21 cellular contexts compared by ENCODE assay signal in genomic region chr3:72974956-72975355, GRCh38.
"Had no signal": no experiment of that assay in that cellular context is flagged by ENCODE, and none has a peak within 500 bp of the region (broad histone marks: within the 10 kb centered on the region; RNA-seq: fewer than 3 reads in every experiment).

No MANE protein-coding gene starts in this region.

- H3K9ac ChIP-seq: parathyroid adenoma had no signal

- H3K4me3 ChIP-seq: sigmoid colon, thoracic aorta, upper lobe of right lung had no signal

- H3K4me1 ChIP-seq: parathyroid adenoma, sigmoid colon, upper lobe of right lung had no signal

- H3K9me3 Mint-ChIP-seq: activated CD4-positive, alpha-beta memory T cell treated with anti-CD3 and anti-CD28 coated beads, Interleukin-2, amount 10 ng/mL, durations not matched to agents 7 days and 5 days; activated naive CD4-positive, alpha-beta T cell treated with anti-CD3 and anti-CD28 coated beads, Interleukin-2, amount 10 ng/mL, durations not matched to agents 7 days and 5 days; central memory CD8-positive, alpha-beta T cell; naive B cell; stimulated activated memory B cell treated with anti-CD40 and anti-IgM and Interleukin-4, amounts not matched to agents 10 μg/mL and 1 μg/mL and 100 μg/mL, for 72 hours; T-cell had no signal

- ATAC-seq: left ventricle myocardium superior; stimulated activated memory B cell treated with anti-CD40 and anti-IgM and Interleukin-4, amounts not matched to agents 10 μg/mL and 1 μg/mL and 100 μg/mL, for 72 hours; T-cell; upper lobe of right lung had no signal

- DNase-seq: activated CD4-positive, alpha-beta memory T cell treated with anti-CD3 and anti-CD28 coated beads, Interleukin-2, amount 10 ng/mL, durations not matched to agents 7 days and 5 days; activated CD4-positive, alpha-beta T cell treated with anti-CD3 and anti-CD28 coated beads for 48 hours; activated CD4-positive, CD25-positive, alpha-beta regulatory T cell; activated effector memory CD4-positive, alpha-beta T cell treated with Interleukin-2 at 50 U/mL for 16 hours; activated naive CD4-positive, alpha-beta T cell treated with anti-CD3 and anti-CD28 coated beads, Interleukin-2, amount 10 ng/mL, durations not matched to agents 7 days and 5 days; activated T-cell treated with anti-CD3 and anti-CD28 coated beads, Interleukin-2, amount 50 U/mL, for 48 hours; aorta; brain microvascular endothelial cell; cortex of kidney; effector CD4-positive, alpha-beta T cell; left ventricle myocardium superior; naive B cell; sigmoid colon; stimulated activated CD4-positive, alpha-beta T cell treated with anti-CD3 and anti-CD28 coated beads, Interleukin-4, amount 100 ng/mL, for 24 hours; T-cell; T-helper 9 cell; upper lobe of right lung had no signal

- H3K4me3 Mint-ChIP-seq: activated CD4-positive, alpha-beta memory T cell treated with anti-CD3 and anti-CD28 coated beads, Interleukin-2, amount 10 ng/mL, durations not matched to agents 7 days and 5 days; activated naive CD4-positive, alpha-beta T cell treated with anti-CD3 and anti-CD28 coated beads, Interleukin-2, amount 10 ng/mL, durations not matched to agents 7 days and 5 days; central memory CD8-positive, alpha-beta T cell; naive B cell; stimulated activated memory B cell treated with anti-CD40 and anti-IgM and Interleukin-4, amounts not matched to agents 10 μg/mL and 1 μg/mL and 100 μg/mL, for 72 hours; T-cell had no signal

- H3K9me3 ChIP-seq: sigmoid colon, thoracic aorta, upper lobe of right lung had no signal

- H3K27ac Mint-ChIP-seq: activated CD4-positive, alpha-beta memory T cell treated with anti-CD3 and anti-CD28 coated beads, Interleukin-2, amount 10 ng/mL, durations not matched to agents 7 days and 5 days; activated naive CD4-positive, alpha-beta T cell treated with anti-CD3 and anti-CD28 coated beads, Interleukin-2, amount 10 ng/mL, durations not matched to agents 7 days and 5 days; stimulated activated memory B cell treated with anti-CD40 and anti-IgM and Interleukin-4, amounts not matched to agents 10 μg/mL and 1 μg/mL and 100 μg/mL, for 72 hours; T-cell had no signal

- H3K36me3 ChIP-seq: brain microvascular endothelial cell, sigmoid colon, upper lobe of right lung had no signal

- H2AFZ ChIP-seq: parathyroid adenoma had no signal

- H3K79me2 ChIP-seq: parathyroid adenoma had no signal

- H3K36me3 Mint-ChIP-seq: activated naive CD4-positive, alpha-beta T cell treated with anti-CD3 and anti-CD28 coated beads, Interleukin-2, amount 10 ng/mL, durations not matched to agents 7 days and 5 days; naive B cell; stimulated activated memory B cell treated with anti-CD40 and anti-IgM and Interleukin-4, amounts not matched to agents 10 μg/mL and 1 μg/mL and 100 μg/mL, for 72 hours; T-cell had no signal

- H3K27ac ChIP-seq: brain microvascular endothelial cell, parathyroid adenoma, sigmoid colon, thoracic aorta, upper lobe of right lung had no signal

- H3K27me3 ChIP-seq: brain microvascular endothelial cell, sigmoid colon, upper lobe of right lung had no signal

- H3K4me1 Mint-ChIP-seq: naive B cell had no signal
